8 cellular contexts compared by ENCODE assay signal in genomic region chr11:2825886-2826678, GRCh38. TPM values are rescaled to one million over a fixed set of nuclear protein-coding genes. Genes with fewer than 3 reads are reported as not detected.
DNase-seq lines count a peak whose midpoint lies in the region; ATAC-seq and TF ChIP-seq lines count a peak whose summit lies in the region.

No MANE protein-coding gene starts in this region.

- H3K4me1 ChIP-seq in right cardiac atrium (ENCODE audit: control insufficient read depth, insufficient read depth, low read length) (peaks cover 4% of the 10 kb centered on the region), sigmoid colon (peaks cover 0 to 42% (median 31%) of the 10 kb centered on the region in 4 donors)

- H3K4me3 ChIP-seq in right cardiac atrium (ENCODE audit: low read length), result no peak overlapping the region
- peak overlapping the region in 3 of 4 donors; percentile 4 to 30 (median 9) for H3K4me3 ChIP-seq in sigmoid colon

- H3K27me3 Mint-ChIP-seq in activated naive CD8-positive, alpha-beta T cell treated with anti-CD3 and anti-CD28 coated beads, Interleukin-2, amount 50 U/mL, for 24 hours, result no peaks in the 10 kb centered on the region

- H3K9me3 ChIP-seq in right cardiac atrium (ENCODE audit: control insufficient read depth, low read length) (no peaks in the 10 kb centered on the region), sigmoid colon (peaks cover 0 to 10% (median 1%) of the 10 kb centered on the region in 4 donors)

- no peaks in the 10 kb centered on the region for H3K36me3 ChIP-seq in sigmoid colon

- H3K27me3 ChIP-seq in right cardiac atrium (ENCODE audit: control insufficient read depth, insufficient read depth) (no peaks in the 10 kb centered on the region), sigmoid colon (no peaks in the 10 kb centered on the region)

- H3K36me3 Mint-ChIP-seq in activated naive CD8-positive, alpha-beta T cell treated with anti-CD3 and anti-CD28 coated beads, Interleukin-2, amount 50 U/mL, for 24 hours (ENCODE audit: low read depth), result peaks cover 22% of the 10 kb centered on the region

- 28% methylated on average over 29 of the region's 29 CpGs for WGBS in right cardiac atrium
- 40 to 78% methylated on average over 29 of the region's 29 CpGs for WGBS in sigmoid colon, 2 donors

- peak overlapping the region; percentile 88 for H3K27ac ChIP-seq in right cardiac atrium (ENCODE audit: low read length)
- H3K27ac ChIP-seq in sigmoid colon, result peak overlapping the region; percentile 88 to 97 (median 92)

- peaks cover 2% of the 10 kb centered on the region for H3K4me1 Mint-ChIP-seq in activated naive CD8-positive, alpha-beta T cell treated with anti-CD3 and anti-CD28 coated beads, Interleukin-2, amount 50 U/mL, for 24 hours

- ATAC-seq in activated naive CD8-positive, alpha-beta T cell treated with anti-CD3 and anti-CD28 coated beads, Interleukin-2, amount 50 U/mL, for 24 hours, result no peak
- peak; percentile 84 to 88 for ATAC-seq in right cardiac atrium
- no peak for ATAC-seq in HG02970 (IDR thresholded peaks at IDR 0.05; ENCODE audit: low FRiP score, unreplicated experiment)

- H3K4me3 Mint-ChIP-seq in activated naive CD8-positive, alpha-beta T cell treated with anti-CD3 and anti-CD28 coated beads, Interleukin-2, amount 50 U/mL, for 24 hours, result no peak overlapping the region

- intact Hi-C loops in right cardiac atrium (cut with DNase I), result loop anchor here in 1 of 4 donors (5.0 kb wide), 1 partner anchor 61 kb away; the partner anchor contains the start of gene CDKN1C
- intact Hi-C loops in sigmoid colon (cut with DNase I), result loop anchor here (2.0 to 10.0 kb wide), 6 partner anchors 47 to 441 kb away; partner anchors contain the start of genes CDKN1C and KCNQ1OT1

- peak in 1 of 4 donors; percentile 65 for TF ChIP-seq EP300 in sigmoid colon (IDR thresholded peaks at IDR 0.05)

- H3K27ac Mint-ChIP-seq in activated naive CD8-positive, alpha-beta T cell treated with anti-CD3 and anti-CD28 coated beads, Interleukin-2, amount 50 U/mL, for 24 hours, result no peak overlapping the region

- TF ChIP-seq CTCF in sigmoid colon (IDR thresholded peaks at IDR 0.05), result no peak

- no peak for TF ChIP-seq POLR2A in sigmoid colon (IDR thresholded peaks at IDR 0.05)

- H3K9me3 Mint-ChIP-seq in activated naive CD8-positive, alpha-beta T cell treated with anti-CD3 and anti-CD28 coated beads, Interleukin-2, amount 50 U/mL, for 24 hours, result peaks cover 40% of the 10 kb centered on the region

- peak; percentile 90 for DNase-seq in HCEC 1CT
- peak; percentile 23 for DNase-seq in activated naive CD8-positive, alpha-beta T cell treated with anti-CD3 and anti-CD28 coated beads, Interleukin-2, amount 50 U/mL, for 24 hours
- DNase-seq in right cardiac atrium, result peak; percentile 77 to 90 (median 87)
- peak; percentile 96 for DNase-seq in sigmoid colon
- no peak for DNase-seq in germinal center (ENCODE audit: low spot score)
- DNase-seq in NCI-H524 treated with DMSO at 0.1 percent for 48 hours (lab: John Stamatoyannopoulos, UW), result no peak
- DNase-seq in stimulated activated CD4-positive, alpha-beta T cell treated with anti-CD3 and anti-CD28 coated beads, Interleukin-2, amount 100 ng/mL, for 48 hours, result no peak

RNA-seq across cellular contexts. Expression of gene CDKN1C, which starts 59.5 kb away (rescaled TPM):
- total RNA-seq in right cardiac atrium (10 to 100 TPM; 16.1 to 26.3 (median 21.4) TPM), sigmoid colon (10 to 100 TPM; 37.2 to 54.3 (median 47.4) TPM)
- polyA plus RNA-seq in right cardiac atrium (27.6 TPM), sigmoid colon (10 to 100 TPM in 1 of 3 donors, 1 to 10 TPM in 2; 5.3 to 14.4 (median 7.9) TPM)

Comparison
In these comparisons a context has a peak if more than half of its experiments do, and no peak if none do; other contexts are left out.
1. DNase-seq: peak in HCEC 1CT (single experiment), activated naive CD8-positive, alpha-beta T cell treated with anti-CD3 and anti-CD28 coated beads, Interleukin-2, amount 50 U/mL, for 24 hours (single experiment), right cardiac atrium (3 of 3) and sigmoid colon (single experiment); none in germinal center (single experiment), NCI-H524 treated with DMSO at 0.1 percent for 48 hours (single experiment) and stimulated activated CD4-positive, alpha-beta T cell treated with anti-CD3 and anti-CD28 coated beads, Interleukin-2, amount 100 ng/mL, for 48 hours (0 of 2).
2. ATAC-seq: peak in right cardiac atrium (2 of 2); none in activated naive CD8-positive, alpha-beta T cell treated with anti-CD3 and anti-CD28 coated beads, Interleukin-2, amount 50 U/mL, for 24 hours (single experiment) and HG02970 (single experiment).